Comparison of ENCODE assay signal across 8 cellular contexts in the genomic region with DNA sequence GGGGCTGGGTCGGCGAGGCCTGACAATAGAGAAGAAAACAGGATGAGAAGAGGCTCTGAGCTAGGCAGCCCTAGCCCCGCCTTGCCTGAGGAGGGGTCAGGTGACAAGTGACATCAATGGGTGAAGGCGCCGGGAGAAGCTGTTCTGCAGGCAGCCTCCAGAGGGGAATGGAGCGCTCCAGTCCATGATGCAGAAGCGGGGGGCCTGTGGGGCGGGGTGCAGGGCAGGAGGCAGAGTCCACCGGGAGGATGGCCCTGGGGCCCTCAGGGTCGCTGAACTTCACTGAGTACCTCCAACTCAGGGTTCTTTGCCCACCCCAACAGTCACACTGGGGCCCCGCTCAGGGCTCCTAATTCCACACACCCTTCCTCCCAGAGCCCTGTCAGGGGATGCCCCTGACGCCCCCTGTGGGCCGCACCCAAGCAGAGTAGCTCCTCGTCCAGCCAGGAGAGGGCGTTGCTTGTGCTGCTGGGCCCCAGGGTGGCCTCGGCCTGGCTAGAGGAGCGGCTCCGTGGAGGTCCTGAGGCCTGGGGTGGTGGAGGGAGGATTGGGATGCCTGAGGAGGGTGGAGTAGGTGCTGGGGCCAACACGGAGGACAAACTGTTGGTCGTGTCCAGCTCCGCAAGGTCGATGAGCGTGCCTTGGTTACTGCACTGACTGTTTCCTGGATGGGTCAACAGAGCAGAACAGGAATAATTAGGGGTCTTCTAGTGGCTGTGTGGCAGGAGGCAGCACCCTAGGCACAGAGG. TPM values are rescaled to one million over a fixed set of nuclear protein-coding genes. Genes with fewer than 3 reads are reported as not detected.
DNase-seq lines count a peak whose midpoint lies in the region; ATAC-seq and TF ChIP-seq lines count a peak whose summit lies in the region.

No MANE protein-coding gene starts in this region.

- H3K4me1 ChIP-seq in prostate gland (replicated peaks): no peaks in the 10 kb centered on the region

- H3K36me3 ChIP-seq in prostate gland: peaks cover 18 to 29% of the 10 kb centered on the region in 2 donors

- ATAC-seq in Right ventricle myocardium inferior (peak; percentile 2), left cardiac atrium (no peak), esophagus mucosa (peak; percentile 17), GM18909 (IDR thresholded peaks at IDR 0.05; ENCODE audit: poor library complexity, unreplicated experiment) (no peak), HG03432 (IDR thresholded peaks at IDR 0.05; ENCODE audit: unreplicated experiment) (no peak)

- peak in 3 of 4 experiments; percentile 3 to 45 (median 28) for TF ChIP-seq CTCF in prostate gland (IDR thresholded peaks at IDR 0.05)

- no peaks in the 10 kb centered on the region for H3K27me3 ChIP-seq in prostate gland (replicated peaks; ENCODE audit: insufficient read depth)

- no peak overlapping the region for H3K27ac ChIP-seq in prostate gland

- intact Hi-C loops in Right ventricle myocardium inferior (cut with DNase I): no loop called here
- intact Hi-C loops in left cardiac atrium (cut with DNase I): no loop called here
- intact Hi-C loops in prostate gland (cut with DNase I): no loop called here

- no peaks in the 10 kb centered on the region for H3K9me3 ChIP-seq in prostate gland

- DNase-seq in Right ventricle myocardium inferior (ENCODE audit: missing footprints) (no peak), left cardiac atrium (no peak), NCI-H2107 treated with DMSO at 0.1 percent for 48 hours (lab: John Stamatoyannopoulos, UW; ENCODE audit: unreplicated experiment) (peak; percentile 85), prostate gland (ENCODE audit: low spot score) (no peak)
- peak; percentile 31 to 40 for DNase-seq in activated CD4-positive, alpha-beta T cell treated with anti-CD3 and anti-CD28 coated beads, Interleukin-2, amount 50 U/mL, for 4 hours

- H3K4me3 ChIP-seq in prostate gland: no peak overlapping the region

- TF ChIP-seq POLR2A in prostate gland (IDR thresholded peaks at IDR 0.05): no peak

- WGBS in prostate gland: 62% methylated on average over 19 of the region's 23 CpGs

RNA-seq across cellular contexts. Expression of a gene that starts 20.8 kb away (rescaled TPM):
- 25.1 TPM for total RNA-seq in Right ventricle myocardium inferior
- total RNA-seq in left cardiac atrium: 10 to 100 TPM; 23.0 to 24.5 TPM
- 20.6 TPM for total RNA-seq in esophagus mucosa
- total RNA-seq in prostate gland: 10 to 100 TPM; 18.9 to 43.3 TPM

RNA-seq across cellular contexts. Expression of a gene that starts 21.1 kb away (rescaled TPM):
- total RNA-seq in Right ventricle myocardium inferior: 123 TPM
- total RNA-seq in left cardiac atrium: 100 to 1,000 TPM in 1 of 2 donors, 10 to 100 TPM in 1; 85.4 to 103 TPM
- total RNA-seq in esophagus mucosa: 59.1 TPM
- 10 to 100 TPM; 40.8 to 45.3 TPM for total RNA-seq in prostate gland

RNA-seq across cellular contexts. Expression of a gene that starts 30.5 kb away (rescaled TPM):
- total RNA-seq in Right ventricle myocardium inferior (15.1 TPM), left cardiac atrium (10 to 100 TPM; 13.8 to 17.7 TPM), esophagus mucosa (18.4 TPM), prostate gland (10 to 100 TPM; 14.1 to 31.4 TPM)

RNA-seq across cellular contexts. Expression of a gene that starts 35.1 kb away (rescaled TPM):
- total RNA-seq in Right ventricle myocardium inferior (28.7 TPM), left cardiac atrium (10 to 100 TPM; 28.6 to 37.9 TPM), esophagus mucosa (43.0 TPM), prostate gland (10 to 100 TPM; 41.0 to 46.7 TPM)

RNA-seq across cellular contexts. Expression of a gene that starts 48.7 kb away (rescaled TPM):
- 19.5 TPM for total RNA-seq in Right ventricle myocardium inferior
- total RNA-seq in left cardiac atrium: 10 to 100 TPM; 15.2 to 21.0 TPM
- total RNA-seq in esophagus mucosa: 9.2 TPM
- 10 to 100 TPM in 1 of 2 donors, 1 to 10 TPM in 1; 5.2 to 15.2 TPM for total RNA-seq in prostate gland

Comparison
In these comparisons a context has a peak if more than half of its experiments do, and no peak if none do; other contexts are left out.
1. ATAC-seq: peak in Right ventricle myocardium inferior (single experiment) and esophagus mucosa (single experiment); none in left cardiac atrium (0 of 2), GM18909 (single experiment) and HG03432 (single experiment).
2. DNase-seq: peak in NCI-H2107 treated with DMSO at 0.1 percent for 48 hours (single experiment) and activated CD4-positive, alpha-beta T cell treated with anti-CD3 and anti-CD28 coated beads, Interleukin-2, amount 50 U/mL, for 4 hours (2 of 2); none in Right ventricle myocardium inferior (single experiment), left cardiac atrium (single experiment) and prostate gland (single experiment).